8 cellular contexts compared by ENCODE assay signal in genomic region chr9:5338992-5339981, GRCh38. TPM values are rescaled to one million over a fixed set of nuclear protein-coding genes. Genes with fewer than 3 reads are reported as not detected.
DNase-seq lines count a peak whose midpoint lies in the region; ATAC-seq, FAIRE-seq and TF ChIP-seq lines count a peak whose summit lies in the region.
"Not testable (repeated sequence)": the region's sequence is repeated elsewhere in the genome, so short reads cannot be mapped to it uniquely, and the experiment has no call there.

Gene RLN1 (minus strand): TSS chr9:5339876. CDS start chr9:5339746, 130 bp downstream.

- H3K27me3 ChIP-seq in right lobe of liver = not testable (repeated sequence)

- not testable (repeated sequence) for H3K27ac ChIP-seq in right lobe of liver

- CTCF ChIA-PET in activated CD8-positive, alpha-beta T cell treated with anti-CD3 and anti-CD28 coated beads, Interleukin-2, amount 10 ng/mL, durations not matched to agents 7 days and 5 days (lab: Charles Lee) = interaction anchor here (0.6 kb wide), 1 partner anchor 14 kb away, joined by 3 read pairs; no protein-coding TSS in a partner anchor

- H3K9me3 ChIP-seq in right lobe of liver = not testable (repeated sequence)

- H3K4me1 ChIP-seq in right lobe of liver = not testable (repeated sequence)

- not testable (repeated sequence) for H3K4me3 ChIP-seq in right lobe of liver

- ATAC-seq in GM21515 (IDR thresholded peaks at IDR 0.05; ENCODE audit: unreplicated experiment) = peak; percentile 100
- ATAC-seq in HG03097 (IDR thresholded peaks at IDR 0.05; ENCODE audit: low FRiP score, unreplicated experiment) = peak; percentile 98
- ATAC-seq in activated CD8-positive, alpha-beta T cell treated with anti-CD3 and anti-CD28 coated beads, Interleukin-2, amount 10 ng/mL, durations not matched to agents 7 days and 5 days = peak; percentile 99
- peak; percentile 100 for ATAC-seq in right lobe of liver

- not testable (repeated sequence) for TF ChIP-seq POLR2A in GM12892 (IDR thresholded peaks at IDR 0.05; ENCODE audit: low read depth, low read length); right lobe of liver (IDR thresholded peaks at IDR 0.05)

- not testable (repeated sequence) for H3K27me3 Mint-ChIP-seq in activated CD8-positive, alpha-beta T cell treated with anti-CD3 and anti-CD28 coated beads, Interleukin-2, amount 10 ng/mL, durations not matched to agents 7 days and 5 days (ENCODE audit: low read depth)

- not testable (repeated sequence) for TF ChIP-seq CTCF in right lobe of liver (IDR thresholded peaks at IDR 0.05)

- POLR2A ChIA-PET in activated CD8-positive, alpha-beta T cell treated with anti-CD3 and anti-CD28 coated beads, Interleukin-2, amount 10 ng/mL, durations not matched to agents 7 days and 5 days (lab: Charles Lee) = not testable (repeated sequence)

- H3K27ac Mint-ChIP-seq in activated CD8-positive, alpha-beta T cell treated with anti-CD3 and anti-CD28 coated beads, Interleukin-2, amount 10 ng/mL, durations not matched to agents 7 days and 5 days = peak within 1 kb of the TSS; percentile 64

- intact Hi-C loops in right lobe of liver (cut with DNase I) = not testable (repeated sequence)

- not testable (repeated sequence) for H3K36me3 Mint-ChIP-seq in activated CD8-positive, alpha-beta T cell treated with anti-CD3 and anti-CD28 coated beads, Interleukin-2, amount 10 ng/mL, durations not matched to agents 7 days and 5 days (ENCODE audit: low read depth)

- DNase-seq in GM12892 (ENCODE audit: insufficient read length) (peak; percentile 7), NCI-H748 (lab: John Stamatoyannopoulos, UW; ENCODE audit: unreplicated experiment) (peak; percentile 31), ecto neural progenitor cell (ENCODE audit: low spot score) (peak; percentile 51)
- DNase-seq in activated CD8-positive, alpha-beta T cell treated with anti-CD3 and anti-CD28 coated beads, Interleukin-2, amount 10 ng/mL, durations not matched to agents 7 days and 5 days = peak; percentile 23
- not testable (repeated sequence) for DNase-seq in right lobe of liver
- DNase-seq in stimulated activated CD4-positive, alpha-beta T cell treated with anti-CD3 and anti-CD28 coated beads, Interleukin-15, amount 100 ng/mL, for 24 hours = peak; percentile 16

- 45% methylated on average over 3 of the region's 50 CpGs for WGBS in right lobe of liver (ENCODE audit: insufficient coverage, low coverage, low lambda C conversion rate, missing lambda C conversion rate)

- H3K36me3 ChIP-seq in right lobe of liver = not testable (repeated sequence)

- H3K9me3 Mint-ChIP-seq in activated CD8-positive, alpha-beta T cell treated with anti-CD3 and anti-CD28 coated beads, Interleukin-2, amount 10 ng/mL, durations not matched to agents 7 days and 5 days (ENCODE audit: insufficient read depth) = not testable (repeated sequence)

- H3K4me1 Mint-ChIP-seq in activated CD8-positive, alpha-beta T cell treated with anti-CD3 and anti-CD28 coated beads, Interleukin-2, amount 10 ng/mL, durations not matched to agents 7 days and 5 days (ENCODE audit: low read depth) = peaks cover 31% of the 10 kb centered on the region

- peak; percentile 100 for FAIRE-seq in GM12892 (lab: Jason Lieb, UNC)

- peak within 1 kb of the TSS; percentile 62 for H3K4me3 Mint-ChIP-seq in activated CD8-positive, alpha-beta T cell treated with anti-CD3 and anti-CD28 coated beads, Interleukin-2, amount 10 ng/mL, durations not matched to agents 7 days and 5 days

RNA-seq across cellular contexts. Expression of gene RLN1, which starts in this region (rescaled TPM):
- 1.8 TPM for polyA plus RNA-seq in GM12892 (2012; ENCODE audit: missing spikeins)
- total RNA-seq in activated CD8-positive, alpha-beta T cell treated with anti-CD3 and anti-CD28 coated beads, Interleukin-2, amount 10 ng/mL, durations not matched to agents 7 days and 5 days = 1 to 10 TPM; 1.3 to 1.5 TPM
- total RNA-seq in right lobe of liver = not detected

Comparison
In these comparisons a context has a peak if more than half of its experiments do, and no peak if none do; other contexts are left out.
1. Peak in ATAC-seq in right lobe of liver; RNA of the gene not detected or under 1 TPM.